In genomic region chr16:15715221-15715620, GRCh38 we compare ENCODE assay signal across 19 cellular contexts.
DNase-seq lines count a peak whose midpoint lies in the region; ATAC-seq and TF ChIP-seq lines count a peak whose summit lies in the region.
"Had no signal": no experiment of that assay in that cellular context is flagged by ENCODE, and none has a peak within 500 bp of the region (broad histone marks: within the 10 kb centered on the region; RNA-seq: fewer than 3 reads in every experiment).

No MANE protein-coding gene starts in this region.

- H3K4me3 ChIP-seq in esophagus muscularis mucosa = no peak overlapping the region
- no peak overlapping the region for H3K4me3 ChIP-seq in stomach smooth muscle (ENCODE audit: low read length in 2 of 2)
- H3K4me3 ChIP-seq: BLaER1, GM23338 had no signal

- H3K4me3 Mint-ChIP-seq in activated naive CD4-positive, alpha-beta T cell treated with anti-CD3 and anti-CD28 coated beads, Interleukin-2, amount 50 U/mL, for 24 hours = no peak overlapping the region
- H3K4me3 Mint-ChIP-seq: B cell; CD4-positive, CD25-positive, alpha-beta regulatory T cell; CD8-positive, alpha-beta T cell; GM23338; H9; HFFc6 had no signal

- H3K9ac ChIP-seq in stomach smooth muscle (ENCODE audit: low read length in 2 of 2) = no peak overlapping the region
- H3K9ac ChIP-seq: BLaER1 had no signal

- intact Hi-C loops in esophagus muscularis mucosa (cut with DNase I) = no loop called here

- DNase-seq in activated naive CD4-positive, alpha-beta T cell treated with anti-CD3 and anti-CD28 coated beads, Interleukin-2, amount 50 U/mL, for 72 hours (ENCODE audit: low spot score in 2 of 2) = no peak
- DNase-seq in esophagus muscularis mucosa (ENCODE audit: extremely low spot score) (no peak), KG1 (lab: John Stamatoyannopoulos, UW) (no peak), NCI-H2196 (lab: John Stamatoyannopoulos, UW; ENCODE audit: unreplicated experiment) (no peak)
- DNase-seq: Caco-2; CD4-positive, CD25-positive, alpha-beta regulatory T cell; CD8-positive, alpha-beta T cell; DMS153; DND-41; H9; HFFc6 had no signal

- WGBS in esophagus muscularis mucosa = 77% methylated on average over 5 of the region's 5 CpGs

- no peaks in the 10 kb centered on the region for H3K27me3 ChIP-seq in esophagus muscularis mucosa
- H3K27me3 ChIP-seq in stomach smooth muscle (ENCODE audit: control insufficient read depth in 1 of 2, insufficient read depth in 2 of 2, low read length in 2 of 2) = no peaks in the 10 kb centered on the region
- H3K27me3 ChIP-seq: BLaER1 had no signal

- no peak for TF ChIP-seq EP300 in esophagus muscularis mucosa (IDR thresholded peaks at IDR 0.05)

- H3K36me3 ChIP-seq in esophagus muscularis mucosa (peaks cover 42 to 100% (median 94%) of the 10 kb centered on the region in 4 donors), stomach smooth muscle (ENCODE audit: control insufficient read depth in 2 of 2, insufficient read depth in 2 of 2, low read length in 2 of 2) (peaks cover 90 to 96% of the 10 kb centered on the region in 2 donors)

- no peaks in the 10 kb centered on the region for H3K9me3 Mint-ChIP-seq in activated naive CD4-positive, alpha-beta T cell treated with anti-CD3 and anti-CD28 coated beads, Interleukin-2, amount 50 U/mL, for 24 hours
- H3K9me3 Mint-ChIP-seq in activated naive CD4-positive, alpha-beta T cell treated with anti-CD3 and anti-CD28 coated beads, Interleukin-2, amount 50 U/mL, for 72 hours = no peaks in the 10 kb centered on the region
- H3K9me3 Mint-ChIP-seq: CD4-positive, CD25-positive, alpha-beta regulatory T cell; CD8-positive, alpha-beta T cell; H9; HFFc6 had no signal

- TF ChIP-seq POLR2A in esophagus muscularis mucosa (IDR thresholded peaks at IDR 0.05; ENCODE audit: low read depth) = no peak

- H3K9me3 ChIP-seq in esophagus muscularis mucosa (no peaks in the 10 kb centered on the region), stomach smooth muscle (ENCODE audit: control insufficient read depth in 2 of 2, low read length in 2 of 2) (no peaks in the 10 kb centered on the region)
- H3K9me3 ChIP-seq: BLaER1, Caco-2 had no signal

- peak overlapping the region; percentile 79 for H3K27ac Mint-ChIP-seq in activated naive CD4-positive, alpha-beta T cell treated with anti-CD3 and anti-CD28 coated beads, Interleukin-2, amount 50 U/mL, for 24 hours
- no peak overlapping the region for H3K27ac Mint-ChIP-seq in activated naive CD4-positive, alpha-beta T cell treated with anti-CD3 and anti-CD28 coated beads, Interleukin-2, amount 50 U/mL, for 72 hours
- H3K27ac Mint-ChIP-seq: B cell; CD4-positive, CD25-positive, alpha-beta regulatory T cell; CD8-positive, alpha-beta T cell; GM23338; HFFc6 had no signal

- H3K36me3 Mint-ChIP-seq in activated naive CD4-positive, alpha-beta T cell treated with anti-CD3 and anti-CD28 coated beads, Interleukin-2, amount 50 U/mL, for 24 hours = peaks cover 2% of the 10 kb centered on the region
- no peaks in the 10 kb centered on the region for H3K36me3 Mint-ChIP-seq in activated naive CD4-positive, alpha-beta T cell treated with anti-CD3 and anti-CD28 coated beads, Interleukin-2, amount 50 U/mL, for 72 hours

- TF ChIP-seq CTCF in esophagus muscularis mucosa (IDR thresholded peaks at IDR 0.05) = no peak

- peaks cover 17% of the 10 kb centered on the region for H3K4me1 Mint-ChIP-seq in activated naive CD4-positive, alpha-beta T cell treated with anti-CD3 and anti-CD28 coated beads, Interleukin-2, amount 50 U/mL, for 24 hours

- H3K27me3 Mint-ChIP-seq in activated naive CD4-positive, alpha-beta T cell treated with anti-CD3 and anti-CD28 coated beads, Interleukin-2, amount 50 U/mL, for 24 hours = no peaks in the 10 kb centered on the region
- H3K27me3 Mint-ChIP-seq: B cell; CD4-positive, CD25-positive, alpha-beta regulatory T cell had no signal

- no peak for ATAC-seq in activated naive CD4-positive, alpha-beta T cell treated with anti-CD3 and anti-CD28 coated beads, Interleukin-2, amount 50 U/mL, for 72 hours
- ATAC-seq: CD8-positive, alpha-beta T cell; HCT116 had no signal

- peak overlapping the region in 3 of 4 donors; percentile 25 to 68 (median 44) for H3K27ac ChIP-seq in esophagus muscularis mucosa (replicated peaks in 1 of 4)
- peak overlapping the region; percentile 37 for H3K27ac ChIP-seq in stomach smooth muscle (ENCODE audit: low read length)
- H3K27ac ChIP-seq: 22Rv1, BLaER1, C4-2B had no signal

- H3K4me1 ChIP-seq in esophagus muscularis mucosa (peaks cover 0 to 61% (median 37%) of the 10 kb centered on the region in 4 donors), stomach smooth muscle (ENCODE audit: control insufficient read depth, insufficient read depth, low read length) (peaks cover 34% of the 10 kb centered on the region)
- H3K4me1 ChIP-seq: Caco-2 had no signal
